13 cellular contexts compared by ENCODE assay signal in genomic region chr5:102771435-102771834, GRCh38. TPM values are rescaled to one million over a fixed set of nuclear protein-coding genes. Genes with fewer than 3 reads are reported as not detected.
DNase-seq lines count a peak whose midpoint lies in the region; ATAC-seq and TF ChIP-seq lines count a peak whose summit lies in the region.
"Had no signal": no experiment of that assay in that cellular context is flagged by ENCODE, and none has a peak within 500 bp of the region (broad histone marks: within the 10 kb centered on the region; RNA-seq: fewer than 3 reads in every experiment).

No MANE protein-coding gene starts in this region.

- ATAC-seq in T-helper 17 cell (no peak), thoracic aorta (ENCODE audit: insufficient number of reproducible peaks, low FRiP score, low read depth) (no peak), GM19467 (IDR thresholded peaks at IDR 0.05; ENCODE audit: unreplicated experiment) (no peak), esophagus mucosa (no peak)

- TF ChIP-seq CTCF in thoracic aorta (IDR thresholded peaks at IDR 0.05): no peak

- H3K9me3 ChIP-seq in T-helper 17 cell (ENCODE audit: control insufficient read depth, low read length, poor library complexity, severe bottlenecking) (no peaks in the 10 kb centered on the region), thoracic aorta (no peaks in the 10 kb centered on the region)
- H3K9me3 ChIP-seq: ovary had no signal

- no peaks in the 10 kb centered on the region for H3K9me3 Mint-ChIP-seq in activated naive CD4-positive, alpha-beta T cell treated with anti-CD3 and anti-CD28 coated beads, Interleukin-2, amount 50 U/mL, for 24 hours
- no peaks in the 10 kb centered on the region for H3K9me3 Mint-ChIP-seq in immature natural killer cell

- H3K4me1 Mint-ChIP-seq in activated naive CD4-positive, alpha-beta T cell treated with anti-CD3 and anti-CD28 coated beads, Interleukin-2, amount 50 U/mL, for 24 hours: peaks cover 34% of the 10 kb centered on the region
- H3K4me1 Mint-ChIP-seq in T-helper 17 cell (peaks cover 25% of the 10 kb centered on the region), immature natural killer cell (peaks cover 22 to 41% of the 10 kb centered on the region in 2 donors)

- peak overlapping the region; percentile 44 to 46 for H3K27ac ChIP-seq in thoracic aorta
- H3K27ac ChIP-seq: ovary had no signal

- H3K4me3 Mint-ChIP-seq in activated naive CD4-positive, alpha-beta T cell treated with anti-CD3 and anti-CD28 coated beads, Interleukin-2, amount 50 U/mL, for 24 hours: peak overlapping the region; percentile 37
- H3K4me3 Mint-ChIP-seq in T-helper 17 cell (peak overlapping the region; percentile 13), immature natural killer cell (peak overlapping the region in 4 of 5 donors; percentile 31 to 55 (median 51))
- H3K4me3 Mint-ChIP-seq: brain had no signal

- no peaks in the 10 kb centered on the region for H3K36me3 ChIP-seq in thoracic aorta
- H3K36me3 ChIP-seq: ovary had no signal

- no peaks in the 10 kb centered on the region for H3K27me3 Mint-ChIP-seq in activated naive CD4-positive, alpha-beta T cell treated with anti-CD3 and anti-CD28 coated beads, Interleukin-2, amount 50 U/mL, for 24 hours
- H3K27me3 Mint-ChIP-seq in T-helper 17 cell: no peaks in the 10 kb centered on the region
- no peaks in the 10 kb centered on the region for H3K27me3 Mint-ChIP-seq in immature natural killer cell (ENCODE audit: low read depth in 3 of 3)
- H3K27me3 Mint-ChIP-seq: brain had no signal

- no peak overlapping the region for H3K4me3 ChIP-seq in thoracic aorta
- H3K4me3 ChIP-seq: ovary had no signal

- H3K27ac Mint-ChIP-seq in activated naive CD4-positive, alpha-beta T cell treated with anti-CD3 and anti-CD28 coated beads, Interleukin-2, amount 50 U/mL, for 24 hours: peak overlapping the region; percentile 80
- H3K27ac Mint-ChIP-seq in T-helper 17 cell (peak overlapping the region; percentile 17), immature natural killer cell (peak overlapping the region in 5 of 6 donors; percentile 67 to 85 (median 75))

- peaks cover 13% of the 10 kb centered on the region for H3K36me3 Mint-ChIP-seq in activated naive CD4-positive, alpha-beta T cell treated with anti-CD3 and anti-CD28 coated beads, Interleukin-2, amount 50 U/mL, for 24 hours
- H3K36me3 Mint-ChIP-seq in T-helper 17 cell (ENCODE audit: low read depth) (no peaks in the 10 kb centered on the region), immature natural killer cell (peaks cover 0 to 6% (median 0%) of the 10 kb centered on the region in 3 donors)

- no peak for DNase-seq in activated naive CD4-positive, alpha-beta T cell treated with anti-CD3 and anti-CD28 coated beads, Interleukin-2, amount 50 U/mL, for 16 hours
- no peak for DNase-seq in T-helper 17 cell
- DNase-seq in immature natural killer cell: no peak
- DNase-seq in thoracic aorta (ENCODE audit: low spot score): no peak
- DNase-seq in NCI-H69 (lab: John Stamatoyannopoulos, UW): no peak
- DNase-seq: DMS79 treated with DMSO at 0.1 percent for 48 hours, H7, OCI-M1, ovary had no signal

- no peaks in the 10 kb centered on the region for H3K27me3 ChIP-seq in thoracic aorta (replicated peaks; ENCODE audit: insufficient read depth)
- H3K27me3 ChIP-seq: ovary had no signal

- H3K4me1 ChIP-seq in thoracic aorta (ENCODE audit: control insufficient read depth in 1 of 2, low read depth in 2 of 2): peaks cover 24 to 29% of the 10 kb centered on the region in 2 donors

RNA-seq across cellular contexts. Expression of gene PAM, which starts 16.3 kb away (rescaled TPM):
- total RNA-seq in T-helper 17 cell (10 to 100 TPM; 23.5 to 34.3 TPM), thoracic aorta (100 to 1,000 TPM; 571 to 806 TPM), esophagus mucosa (51.3 TPM)
- 10 to 100 TPM; 55.2 to 96.2 (median 95.6) TPM for polyA plus RNA-seq in immature natural killer cell

Comparison
In these comparisons a context has a peak if more than half of its experiments do, and no peak if none do; other contexts are left out.
1. H3K27ac Mint-ChIP-seq: peak in every context shown above with its lines; median percentile 80 in activated naive CD4-positive, alpha-beta T cell treated with anti-CD3 and anti-CD28 coated beads, Interleukin-2, amount 50 U/mL, for 24 hours; 75 in immature natural killer cell; 17 in T-helper 17 cell.
2. RNA of gene PAM, which starts 16.3 kb away (total RNA-seq): 571 to 806 TPM in thoracic aorta; 51.3 TPM in esophagus mucosa (single experiment) and 23.5 to 34.3 TPM in T-helper 17 cell; every median in the first group is over 10 times any median in the second.
3. Peak in every context shown above with its lines, with median percentiles within 50 percentile points of each other: H3K4me3 Mint-ChIP-seq.